8 cellular contexts compared by ENCODE assay signal in the genomic region with DNA sequence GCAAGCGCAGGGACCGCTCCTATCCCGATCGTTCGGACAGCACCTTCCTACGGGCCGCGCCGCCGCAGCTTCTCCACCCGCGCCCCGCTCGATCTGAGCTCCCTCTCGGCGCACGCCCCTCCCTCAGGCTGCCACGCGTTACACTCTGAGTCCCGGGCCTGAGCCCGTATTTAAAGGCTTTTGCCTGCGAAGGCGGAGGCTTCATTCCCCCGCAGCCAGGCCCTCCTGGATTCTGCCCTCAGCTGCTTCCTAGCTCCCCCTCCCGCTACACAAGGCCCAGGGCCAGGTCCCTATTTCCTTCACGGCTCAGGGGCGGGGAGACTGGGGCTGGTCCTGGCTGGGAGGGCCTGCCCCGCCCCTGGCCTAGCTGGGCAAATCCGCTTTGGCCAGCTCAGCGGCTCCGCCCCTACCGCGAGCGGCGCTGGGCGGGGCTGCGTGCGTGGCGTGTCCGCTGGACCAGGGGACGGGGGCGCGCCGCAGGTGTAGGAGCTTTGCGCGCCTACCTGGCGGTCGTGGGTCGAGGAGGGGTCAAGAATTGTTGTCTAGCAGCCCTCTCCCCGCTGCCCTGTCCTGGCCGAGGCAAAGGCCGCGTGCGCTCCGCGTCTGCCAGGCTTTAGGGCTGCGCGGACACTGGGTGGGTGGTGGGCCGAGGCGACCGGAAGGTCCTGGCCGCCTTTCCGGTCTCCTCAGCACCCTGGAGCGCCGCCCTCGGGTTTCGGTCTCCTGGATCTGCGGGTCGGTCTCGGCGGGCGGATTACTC. TPM values are rescaled to one million over a fixed set of nuclear protein-coding genes. Genes with fewer than 3 reads are reported as not detected.
DNase-seq lines count a peak whose midpoint lies in the region; ATAC-seq and TF ChIP-seq lines count a peak whose summit lies in the region.

A gene (minus strand): TSS at position 144 of the 760 bp plus-strand sequence. CDS start 5,927 bp downstream, outside the sequence.

- peak; percentile 99 for ATAC-seq in stimulated activated naive CD8-positive, alpha-beta T cell treated with anti-CD3 and anti-CD28 coated beads, Interleukin-15, amount 100 ng/mL, for 72 hours

- H2AFZ ChIP-seq in H9 (ENCODE audit: low read length), result peak within 1 kb of the TSS; percentile 59

- H2BK20ac ChIP-seq in H9 (ENCODE audit: low read depth, low read length, poor library complexity, severe bottlenecking), result no peak within 1 kb of the TSS

- no peak within 1 kb of the TSS for H4K5ac ChIP-seq in H9 (ENCODE audit: insufficient read length, low read depth, low read length)

- H3K27ac ChIP-seq in H9 (ENCODE audit: insufficient read length, low read depth, low read length), result peak within 1 kb of the TSS; percentile 15

- no peak within 1 kb of the TSS for H2BK12ac ChIP-seq in H9 (ENCODE audit: insufficient read length, low read depth, low read length)

- H2BK5ac ChIP-seq in H9 (ENCODE audit: insufficient read length, low read length), result no peak within 1 kb of the TSS

- peaks cover 3% of the 10 kb centered on the region for H3K79me1 ChIP-seq in H9 (ENCODE audit: insufficient read depth, low read depth, low read length, poor library complexity, severe bottlenecking)

- no peak within 1 kb of the TSS for H3K56ac ChIP-seq in H9 (ENCODE audit: insufficient read length, low read depth, low read length)

- no peak within 1 kb of the TSS for H2BK15ac ChIP-seq in H9 (ENCODE audit: low read depth, low read length)

- H4K8ac ChIP-seq in H9 (replicated peaks; ENCODE audit: insufficient read length, low read depth, low read length), result no peak within 1 kb of the TSS

- no peaks in the 10 kb centered on the region for H3K4me1 ChIP-seq in H9 (ENCODE audit: insufficient read depth, low read length)

- peak within 1 kb of the TSS; percentile 44 for H4K91ac ChIP-seq in H9 (ENCODE audit: insufficient read length, low read depth, low read length)

- H2AK5ac ChIP-seq in H9 (ENCODE audit: insufficient read length, low read length), result no peak within 1 kb of the TSS

- H3K4me2 ChIP-seq in H9 (ENCODE audit: insufficient read depth, insufficient read length, low read length), result peak within 1 kb of the TSS; percentile 90

- H3K4me3 ChIP-seq in MG63 (peak within 1 kb of the TSS; percentile 73), fibroblast of the aortic adventitia (ENCODE audit: low read depth, low read length) (peak within 1 kb of the TSS; percentile 89)

- H3K23me2 ChIP-seq in H9 (ENCODE audit: insufficient read length, low read depth, low read length, poor library complexity, severe bottlenecking), result peaks cover 9% of the 10 kb centered on the region

- no peak within 1 kb of the TSS for H3K23ac ChIP-seq in H9 (ENCODE audit: insufficient read length, low read depth, low read length)

- H3K36me3 Mint-ChIP-seq in H9 (ENCODE audit: insufficient read depth in 1 of 3, low read depth in 3 of 3), result peaks cover 34 to 44% (median 40%) of the 10 kb centered on the region in 3 experiments
- H3K36me3 Mint-ChIP-seq in nephron progenitor cell (ENCODE audit: low read depth), result peaks cover 41% of the 10 kb centered on the region

- peak within 1 kb of the TSS; percentile 97 for H3K9ac ChIP-seq in H9 (ENCODE audit: extremely low read depth, insufficient read length, low read length)

- H2BK120ac ChIP-seq in H9 (ENCODE audit: low read depth, low read length, poor library complexity, severe bottlenecking), result no peak within 1 kb of the TSS

- peaks cover 12 to 15% of the 10 kb centered on the region in 2 experiments for H3K4me1 Mint-ChIP-seq in H9
- peaks cover 24% of the 10 kb centered on the region for H3K4me1 Mint-ChIP-seq in nephron progenitor cell
- peaks cover 12% of the 10 kb centered on the region for H3K4me1 Mint-ChIP-seq in stimulated activated naive CD8-positive, alpha-beta T cell treated with anti-CD3 and anti-CD28 coated beads, Interleukin-15, amount 100 ng/mL, for 72 hours

- H3K9me3 ChIP-seq in H9 (ENCODE audit: control insufficient read depth, low read depth, low read length) (peaks cover 24% of the 10 kb centered on the region), MG63 (peaks cover 2% of the 10 kb centered on the region; the same call in 1 of the 2 replicates)

- peaks cover 7% of the 10 kb centered on the region; the same call in 1 of the 2 replicates for H3K79me2 ChIP-seq in H9 (ENCODE audit: insufficient read depth, low read length)

- H3K4me3 Mint-ChIP-seq in H9 (peak within 1 kb of the TSS; percentile 97 to 99), nephron progenitor cell (peak within 1 kb of the TSS; percentile 98)
- H3K4me3 Mint-ChIP-seq in stimulated activated naive CD8-positive, alpha-beta T cell treated with anti-CD3 and anti-CD28 coated beads, Interleukin-15, amount 100 ng/mL, for 72 hours, result peak within 1 kb of the TSS; percentile 98 to 99

- H3K36me3 ChIP-seq in MG63, result peaks cover 2% of the 10 kb centered on the region; the same call in 1 of the 2 replicates

- H3K14ac ChIP-seq in H9 (ENCODE audit: insufficient read depth, low read length), result peak within 1 kb of the TSS; percentile 92

- H3K4ac ChIP-seq in H9 (ENCODE audit: low read depth, low read length), result no peak within 1 kb of the TSS

- peak within 1 kb of the TSS; percentile 90 for H3K18ac ChIP-seq in H9 (ENCODE audit: insufficient read length, low read depth, low read length)

- no CpG with 5 or more reads among the region's 72 CpGs for WGBS in H9 (ENCODE audit: extremely low coverage, insufficient read length, low lambda C conversion rate)

- H3T11ph ChIP-seq in H9 (ENCODE audit: low read length), result no peak within 1 kb of the TSS

- TF ChIP-seq CTCF in H9 (conservative IDR thresholded peaks at IDR 0.05) (no peak), fibroblast of the aortic adventitia (IDR thresholded peaks at IDR 0.05; ENCODE audit: insufficient read depth, low read length) (peak; percentile 2), nephron progenitor cell (IDR thresholded peaks at IDR 0.05) (no peak)

- H3K27ac Mint-ChIP-seq in H9 (peak within 1 kb of the TSS; percentile 98 to 99 (median 99)), nephron progenitor cell (peak within 1 kb of the TSS; percentile 100)
- H3K27ac Mint-ChIP-seq in stimulated activated naive CD8-positive, alpha-beta T cell treated with anti-CD3 and anti-CD28 coated beads, Interleukin-15, amount 100 ng/mL, for 72 hours, result peak within 1 kb of the TSS; percentile 97 to 98

- H3K27me3 ChIP-seq in H9 (ENCODE audit: insufficient read depth, low read length) (no peaks in the 10 kb centered on the region), MG63 (no peaks in the 10 kb centered on the region)

- in situ Hi-C loops in G401 (cut with HindIII; ENCODE audit: low sequenced_read_pairs), result no loop called here

- DNase-seq in G401 (ENCODE audit: low spot score), result peak; percentile 99
- peak; percentile 96 for DNase-seq in H9
- peak; percentile 96 for DNase-seq in MG63
- peak; percentile 51 for DNase-seq in SHP77 treated with DMSO at 0.1 percent for 48 hours (lab: John Stamatoyannopoulos, UW)
- peak; percentile 97 for DNase-seq in activated effector memory CD4-positive, alpha-beta T cell treated with anti-CD3 and anti-CD28 coated beads, Interleukin-2, amount 50 U/mL, for 16 hours
- peak; percentile 99 for DNase-seq in fibroblast of the aortic adventitia (ENCODE audit: low read depth)
- DNase-seq in nephron progenitor cell, result peak; percentile 96
- DNase-seq in stimulated activated naive CD8-positive, alpha-beta T cell treated with anti-CD3 and anti-CD28 coated beads, Interleukin-15, amount 100 ng/mL, for 72 hours, result peak; percentile 91 to 92

- H3K9me3 Mint-ChIP-seq in H9, result peaks cover 32 to 33% of the 10 kb centered on the region in 2 experiments
- peaks cover 41% of the 10 kb centered on the region for H3K9me3 Mint-ChIP-seq in nephron progenitor cell
- peaks cover 17 to 26% of the 10 kb centered on the region in 2 donors for H3K9me3 Mint-ChIP-seq in stimulated activated naive CD8-positive, alpha-beta T cell treated with anti-CD3 and anti-CD28 coated beads, Interleukin-15, amount 100 ng/mL, for 72 hours

- H4K20me1 ChIP-seq in H9 (ENCODE audit: control insufficient read depth, insufficient read depth, insufficient read length), result no peaks in the 10 kb centered on the region

- no peaks in the 10 kb centered on the region for H3K27me3 Mint-ChIP-seq in H9 (ENCODE audit: low read depth)
- H3K27me3 Mint-ChIP-seq in nephron progenitor cell (ENCODE audit: low read depth, poor library complexity), result no peaks in the 10 kb centered on the region
- H3K27me3 Mint-ChIP-seq in stimulated activated naive CD8-positive, alpha-beta T cell treated with anti-CD3 and anti-CD28 coated beads, Interleukin-15, amount 100 ng/mL, for 72 hours, result no peaks in the 10 kb centered on the region

RNA-seq across cellular contexts. Expression of the gene that starts here (rescaled TPM):
- total RNA-seq in G401 (2014; rRNA removed; shearing (Covaris generic)), result 73.6 and 76.0 TPM in 2 replicates
- 104 and 109 TPM in 2 replicates for total RNA-seq in H9 (2021)
- total RNA-seq in MG63 (2014; rRNA removed; shearing (Covaris generic); ENCODE audit: low replicate concordance), result 62.1 and 72.0 TPM in 2 replicates
- total RNA-seq in fibroblast of the aortic adventitia (ENCODE audit: low replicate concordance), result 194 and 361 TPM in 2 replicates

Comparison
In these comparisons a context has a peak if more than half of its experiments do, and no peak if none do; other contexts are left out.
1. Peak in every context shown above with its lines: DNase-seq, ATAC-seq, H3K4me3 ChIP-seq and H3K27ac ChIP-seq.